ENCODE assay signal across 1 cellular context in the genomic region with DNA sequence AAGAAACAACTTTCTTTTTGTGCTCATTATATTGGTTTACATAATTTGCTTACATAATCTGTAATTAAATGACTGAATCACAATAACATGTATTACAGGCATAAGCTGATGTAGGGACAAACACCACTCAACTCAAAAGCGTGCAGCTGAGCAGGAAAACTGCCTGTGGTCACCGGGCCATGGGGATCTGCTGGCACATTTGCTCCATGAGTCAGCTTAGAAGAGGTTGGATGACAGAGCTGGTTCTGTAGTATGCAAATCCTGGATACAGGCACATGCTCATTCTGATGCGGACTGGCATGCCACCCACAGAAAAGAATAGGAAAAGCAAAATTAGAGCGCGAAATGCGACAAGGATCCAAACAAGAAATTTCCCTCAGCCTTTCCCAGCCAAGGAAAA.
TF ChIP-seq lines count a peak whose summit lies in the region.

No MANE protein-coding gene starts in this region.

TF ChIP-seq in K562, 482 proteins besides CTCF, POLR2A, EP300 and RAD21 (continued from another document):
- TF ChIP-seq, protein P1, sequence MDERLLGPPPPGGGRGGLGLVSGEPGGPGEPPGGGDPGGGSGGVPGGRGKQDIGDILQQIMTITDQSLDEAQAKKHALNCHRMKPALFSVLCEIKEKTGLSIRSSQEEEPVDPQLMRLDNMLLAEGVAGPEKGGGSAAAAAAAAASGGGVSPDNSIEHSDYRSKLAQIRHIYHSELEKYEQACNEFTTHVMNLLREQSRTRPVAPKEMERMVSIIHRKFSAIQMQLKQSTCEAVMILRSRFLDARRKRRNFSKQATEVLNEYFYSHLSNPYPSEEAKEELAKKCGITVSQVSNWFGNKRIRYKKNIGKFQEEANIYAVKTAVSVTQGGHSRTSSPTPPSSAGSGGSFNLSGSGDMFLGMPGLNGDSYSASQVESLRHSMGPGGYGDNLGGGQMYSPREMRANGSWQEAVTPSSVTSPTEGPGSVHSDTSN (CRISPR knock-in tag; IDR thresholded peaks at IDR 0.05; ENCODE audit: low read depth): no peak
- TF ChIP-seq, protein P1 (tag; conservative IDR thresholded peaks at IDR 0.05; ENCODE audit: low read depth): no peak
- TF ChIP-seq ARHGAP35 (IDR thresholded peaks at IDR 0.05; ENCODE audit: partially characterized antibody) (no peak), ZBTB1 (CRISPR knock-in tag; IDR thresholded peaks at IDR 0.05; ENCODE audit: borderline replicate concordance, low read depth) (no peak), OTX1 (CRISPR knock-in tag; IDR thresholded peaks at IDR 0.05) (no peak), NFE2 (IDR thresholded peaks at IDR 0.05; ENCODE audit: low read depth) (peak; percentile 61), MAFG (tag; conservative IDR thresholded peaks at IDR 0.05) (peak; percentile 38; the same call in 1 of the 2 replicates), PHF20 (IDR thresholded peaks at IDR 0.05; ENCODE audit: partially characterized antibody) (no peak), ZNF282 (CRISPR knock-in tag; IDR thresholded peaks at IDR 0.05) (no peak), BHLHE40 (IDR thresholded peaks at IDR 0.05; ENCODE audit: low read length) (peak; percentile 73)
- TF ChIP-seq, protein P2, sequence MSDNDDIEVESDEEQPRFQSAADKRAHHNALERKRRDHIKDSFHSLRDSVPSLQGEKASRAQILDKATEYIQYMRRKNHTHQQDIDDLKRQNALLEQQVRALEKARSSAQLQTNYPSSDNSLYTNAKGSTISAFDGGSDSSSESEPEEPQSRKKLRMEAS (CRISPR knock-in tag; IDR thresholded peaks at IDR 0.05): peak; percentile 48; the same call in 1 of the 2 replicates
- TF ChIP-seq, protein P3, sequence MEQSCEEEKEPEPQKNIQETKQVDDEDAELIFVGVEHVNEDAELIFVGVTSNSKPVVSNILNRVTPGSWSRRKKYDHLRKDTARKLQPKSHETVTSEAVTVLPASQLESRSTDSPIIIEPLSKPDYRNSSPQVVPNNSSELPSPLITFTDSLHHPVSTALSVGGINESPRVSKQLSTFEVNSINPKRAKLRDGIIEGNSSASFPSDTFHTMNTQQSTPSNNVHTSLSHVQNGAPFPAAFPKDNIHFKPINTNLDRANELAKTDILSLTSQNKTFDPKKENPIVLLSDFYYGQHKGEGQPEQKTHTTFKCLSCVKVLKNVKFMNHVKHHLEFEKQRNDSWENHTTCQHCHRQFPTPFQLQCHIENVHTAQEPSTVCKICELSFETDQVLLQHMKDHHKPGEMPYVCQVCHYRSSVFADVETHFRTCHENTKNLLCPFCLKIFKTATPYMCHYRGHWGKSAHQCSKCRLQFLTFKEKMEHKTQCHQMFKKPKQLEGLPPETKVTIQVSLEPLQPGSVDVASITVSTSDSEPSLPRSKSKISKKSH (CRISPR knock-in tag; IDR thresholded peaks at IDR 0.05): no peak
- TF ChIP-seq, protein P4, sequence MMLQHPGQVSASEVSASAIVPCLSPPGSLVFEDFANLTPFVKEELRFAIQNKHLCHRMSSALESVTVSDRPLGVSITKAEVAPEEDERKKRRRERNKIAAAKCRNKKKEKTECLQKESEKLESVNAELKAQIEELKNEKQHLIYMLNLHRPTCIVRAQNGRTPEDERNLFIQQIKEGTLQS (IDR thresholded peaks at IDR 0.05): 0 out of 2 replicates have a peak, but pooled peaks have one; percentile 38
- TF ChIP-seq, protein P4 (CRISPR knock-in tag; conservative IDR thresholded peaks at IDR 0.05): no peak
- TF ChIP-seq, protein P5, sequence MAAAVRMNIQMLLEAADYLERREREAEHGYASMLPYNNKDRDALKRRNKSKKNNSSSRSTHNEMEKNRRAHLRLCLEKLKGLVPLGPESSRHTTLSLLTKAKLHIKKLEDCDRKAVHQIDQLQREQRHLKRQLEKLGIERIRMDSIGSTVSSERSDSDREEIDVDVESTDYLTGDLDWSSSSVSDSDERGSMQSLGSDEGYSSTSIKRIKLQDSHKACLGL (CRISPR knock-in tag; IDR thresholded peaks at IDR 0.05; ENCODE audit: borderline replicate concordance, poor library complexity, severe bottlenecking): no peak
- TF ChIP-seq, protein P6, sequence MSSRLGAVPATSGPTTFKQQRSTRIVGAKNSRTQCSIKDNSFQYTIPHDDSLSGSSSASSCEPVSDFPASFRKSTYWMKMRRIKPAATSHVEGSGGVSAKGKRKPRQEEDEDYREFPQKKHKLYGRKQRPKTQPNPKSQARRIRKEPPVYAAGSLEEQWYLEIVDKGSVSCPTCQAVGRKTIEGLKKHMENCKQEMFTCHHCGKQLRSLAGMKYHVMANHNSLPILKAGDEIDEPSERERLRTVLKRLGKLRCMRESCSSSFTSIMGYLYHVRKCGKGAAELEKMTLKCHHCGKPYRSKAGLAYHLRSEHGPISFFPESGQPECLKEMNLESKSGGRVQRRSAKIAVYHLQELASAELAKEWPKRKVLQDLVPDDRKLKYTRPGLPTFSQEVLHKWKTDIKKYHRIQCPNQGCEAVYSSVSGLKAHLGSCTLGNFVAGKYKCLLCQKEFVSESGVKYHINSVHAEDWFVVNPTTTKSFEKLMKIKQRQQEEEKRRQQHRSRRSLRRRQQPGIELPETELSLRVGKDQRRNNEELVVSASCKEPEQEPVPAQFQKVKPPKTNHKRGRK (tag; IDR thresholded peaks at IDR 0.05): no peak
- TF ChIP-seq, protein P7, sequence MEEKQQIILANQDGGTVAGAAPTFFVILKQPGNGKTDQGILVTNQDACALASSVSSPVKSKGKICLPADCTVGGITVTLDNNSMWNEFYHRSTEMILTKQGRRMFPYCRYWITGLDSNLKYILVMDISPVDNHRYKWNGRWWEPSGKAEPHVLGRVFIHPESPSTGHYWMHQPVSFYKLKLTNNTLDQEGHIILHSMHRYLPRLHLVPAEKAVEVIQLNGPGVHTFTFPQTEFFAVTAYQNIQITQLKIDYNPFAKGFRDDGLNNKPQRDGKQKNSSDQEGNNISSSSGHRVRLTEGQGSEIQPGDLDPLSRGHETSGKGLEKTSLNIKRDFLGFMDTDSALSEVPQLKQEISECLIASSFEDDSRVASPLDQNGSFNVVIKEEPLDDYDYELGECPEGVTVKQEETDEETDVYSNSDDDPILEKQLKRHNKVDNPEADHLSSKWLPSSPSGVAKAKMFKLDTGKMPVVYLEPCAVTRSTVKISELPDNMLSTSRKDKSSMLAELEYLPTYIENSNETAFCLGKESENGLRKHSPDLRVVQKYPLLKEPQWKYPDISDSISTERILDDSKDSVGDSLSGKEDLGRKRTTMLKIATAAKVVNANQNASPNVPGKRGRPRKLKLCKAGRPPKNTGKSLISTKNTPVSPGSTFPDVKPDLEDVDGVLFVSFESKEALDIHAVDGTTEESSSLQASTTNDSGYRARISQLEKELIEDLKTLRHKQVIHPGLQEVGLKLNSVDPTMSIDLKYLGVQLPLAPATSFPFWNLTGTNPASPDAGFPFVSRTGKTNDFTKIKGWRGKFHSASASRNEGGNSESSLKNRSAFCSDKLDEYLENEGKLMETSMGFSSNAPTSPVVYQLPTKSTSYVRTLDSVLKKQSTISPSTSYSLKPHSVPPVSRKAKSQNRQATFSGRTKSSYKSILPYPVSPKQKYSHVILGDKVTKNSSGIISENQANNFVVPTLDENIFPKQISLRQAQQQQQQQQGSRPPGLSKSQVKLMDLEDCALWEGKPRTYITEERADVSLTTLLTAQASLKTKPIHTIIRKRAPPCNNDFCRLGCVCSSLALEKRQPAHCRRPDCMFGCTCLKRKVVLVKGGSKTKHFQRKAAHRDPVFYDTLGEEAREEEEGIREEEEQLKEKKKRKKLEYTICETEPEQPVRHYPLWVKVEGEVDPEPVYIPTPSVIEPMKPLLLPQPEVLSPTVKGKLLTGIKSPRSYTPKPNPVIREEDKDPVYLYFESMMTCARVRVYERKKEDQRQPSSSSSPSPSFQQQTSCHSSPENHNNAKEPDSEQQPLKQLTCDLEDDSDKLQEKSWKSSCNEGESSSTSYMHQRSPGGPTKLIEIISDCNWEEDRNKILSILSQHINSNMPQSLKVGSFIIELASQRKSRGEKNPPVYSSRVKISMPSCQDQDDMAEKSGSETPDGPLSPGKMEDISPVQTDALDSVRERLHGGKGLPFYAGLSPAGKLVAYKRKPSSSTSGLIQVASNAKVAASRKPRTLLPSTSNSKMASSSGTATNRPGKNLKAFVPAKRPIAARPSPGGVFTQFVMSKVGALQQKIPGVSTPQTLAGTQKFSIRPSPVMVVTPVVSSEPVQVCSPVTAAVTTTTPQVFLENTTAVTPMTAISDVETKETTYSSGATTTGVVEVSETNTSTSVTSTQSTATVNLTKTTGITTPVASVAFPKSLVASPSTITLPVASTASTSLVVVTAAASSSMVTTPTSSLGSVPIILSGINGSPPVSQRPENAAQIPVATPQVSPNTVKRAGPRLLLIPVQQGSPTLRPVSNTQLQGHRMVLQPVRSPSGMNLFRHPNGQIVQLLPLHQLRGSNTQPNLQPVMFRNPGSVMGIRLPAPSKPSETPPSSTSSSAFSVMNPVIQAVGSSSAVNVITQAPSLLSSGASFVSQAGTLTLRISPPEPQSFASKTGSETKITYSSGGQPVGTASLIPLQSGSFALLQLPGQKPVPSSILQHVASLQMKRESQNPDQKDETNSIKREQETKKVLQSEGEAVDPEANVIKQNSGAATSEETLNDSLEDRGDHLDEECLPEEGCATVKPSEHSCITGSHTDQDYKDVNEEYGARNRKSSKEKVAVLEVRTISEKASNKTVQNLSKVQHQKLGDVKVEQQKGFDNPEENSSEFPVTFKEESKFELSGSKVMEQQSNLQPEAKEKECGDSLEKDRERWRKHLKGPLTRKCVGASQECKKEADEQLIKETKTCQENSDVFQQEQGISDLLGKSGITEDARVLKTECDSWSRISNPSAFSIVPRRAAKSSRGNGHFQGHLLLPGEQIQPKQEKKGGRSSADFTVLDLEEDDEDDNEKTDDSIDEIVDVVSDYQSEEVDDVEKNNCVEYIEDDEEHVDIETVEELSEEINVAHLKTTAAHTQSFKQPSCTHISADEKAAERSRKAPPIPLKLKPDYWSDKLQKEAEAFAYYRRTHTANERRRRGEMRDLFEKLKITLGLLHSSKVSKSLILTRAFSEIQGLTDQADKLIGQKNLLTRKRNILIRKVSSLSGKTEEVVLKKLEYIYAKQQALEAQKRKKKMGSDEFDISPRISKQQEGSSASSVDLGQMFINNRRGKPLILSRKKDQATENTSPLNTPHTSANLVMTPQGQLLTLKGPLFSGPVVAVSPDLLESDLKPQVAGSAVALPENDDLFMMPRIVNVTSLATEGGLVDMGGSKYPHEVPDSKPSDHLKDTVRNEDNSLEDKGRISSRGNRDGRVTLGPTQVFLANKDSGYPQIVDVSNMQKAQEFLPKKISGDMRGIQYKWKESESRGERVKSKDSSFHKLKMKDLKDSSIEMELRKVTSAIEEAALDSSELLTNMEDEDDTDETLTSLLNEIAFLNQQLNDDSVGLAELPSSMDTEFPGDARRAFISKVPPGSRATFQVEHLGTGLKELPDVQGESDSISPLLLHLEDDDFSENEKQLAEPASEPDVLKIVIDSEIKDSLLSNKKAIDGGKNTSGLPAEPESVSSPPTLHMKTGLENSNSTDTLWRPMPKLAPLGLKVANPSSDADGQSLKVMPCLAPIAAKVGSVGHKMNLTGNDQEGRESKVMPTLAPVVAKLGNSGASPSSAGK (IDR thresholded peaks at IDR 0.05): peak; percentile 11; the same call in 1 of the 2 replicates
TF ChIP-seq in K562: peak in this region for 11.
